ENCODE assay signal across 17 cellular contexts in the genomic region with DNA sequence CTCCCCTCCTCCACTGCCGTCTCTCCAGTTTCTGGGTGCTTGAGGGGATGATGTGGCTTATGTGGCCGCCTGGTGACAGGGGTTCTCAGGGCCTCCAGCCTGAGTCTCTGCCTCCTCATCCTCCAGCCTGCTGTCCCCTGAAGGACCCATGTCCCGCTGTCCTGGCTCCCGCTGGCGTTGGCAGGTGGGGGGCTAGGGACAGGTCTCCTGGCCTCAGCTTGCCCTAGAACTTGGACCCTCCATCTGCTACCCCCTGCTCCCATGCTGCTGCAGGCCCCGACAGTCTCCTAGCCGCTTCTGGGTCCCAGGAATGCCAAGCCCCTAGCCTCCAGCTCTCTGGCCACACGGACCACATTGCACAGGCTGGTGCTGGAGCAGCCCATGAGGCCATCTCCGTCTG.
"Had no signal": no experiment of that assay in that cellular context is flagged by ENCODE, and none has a peak within 500 bp of the region (broad histone marks: within the 10 kb centered on the region; RNA-seq: fewer than 3 reads in every experiment).

No MANE protein-coding gene starts in this region.

- H3K4me3 Mint-ChIP-seq: dendritic cell treated with granulocyte-macrophage colony-stimulating factor and Interleukin-4, amounts not matched to agents 40 ng/mL and 50 ng/mL, for 4 days; effector memory CD8-positive, alpha-beta T cell; naive B cell; nephron had no signal

- ATAC-seq: effector memory CD8-positive, alpha-beta T cell; gastroesophageal sphincter had no signal

- H3K4me1 Mint-ChIP-seq: naive B cell had no signal

- H3K4me3 ChIP-seq: esophagus squamous epithelium, gastroesophageal sphincter, hepatocyte, lung, sigmoid colon, skin epidermis had no signal

- H2AFZ ChIP-seq: hepatocyte had no signal

- H3K27me3 ChIP-seq: esophagus squamous epithelium, gastroesophageal sphincter, hepatocyte, sigmoid colon had no signal

- H3K36me3 Mint-ChIP-seq: naive B cell had no signal

- H3K27ac ChIP-seq: esophagus squamous epithelium, gastroesophageal sphincter, hepatocyte, sigmoid colon, skin epidermis had no signal

- DNase-seq: effector memory CD8-positive, alpha-beta T cell; esophagus squamous epithelium; foreskin fibroblast; kidney glomerular epithelial cell; mesenchymal stem cell; naive B cell; sigmoid colon; stimulated activated CD4-positive, alpha-beta T cell treated with anti-CD3 and anti-CD28 coated beads, Interleukin-12 subunit alpha, Interleukin-12 subunit beta, amount 100 ng/mL, for 4 hours; stimulated activated CD4-positive, alpha-beta T cell treated with anti-CD3 and anti-CD28 coated beads, Interleukin-2, amount 100 ng/mL, for 48 hours; stimulated activated naive CD4-positive, alpha-beta T cell treated with Interleukin-2 at 50 U/mL for 16 hours; trophoblast cell had no signal

- H3K4me2 ChIP-seq: hepatocyte had no signal

- H3K36me3 ChIP-seq: esophagus squamous epithelium, gastroesophageal sphincter, sigmoid colon had no signal

- H3K27ac Mint-ChIP-seq: dendritic cell treated with granulocyte-macrophage colony-stimulating factor and Interleukin-4, amounts not matched to agents 40 ng/mL and 50 ng/mL, for 4 days; effector memory CD8-positive, alpha-beta T cell; nephron had no signal

- H3K9me3 ChIP-seq: sigmoid colon had no signal

- H3K9me3 Mint-ChIP-seq: effector memory CD8-positive, alpha-beta T cell had no signal
